In the genomic region with DNA sequence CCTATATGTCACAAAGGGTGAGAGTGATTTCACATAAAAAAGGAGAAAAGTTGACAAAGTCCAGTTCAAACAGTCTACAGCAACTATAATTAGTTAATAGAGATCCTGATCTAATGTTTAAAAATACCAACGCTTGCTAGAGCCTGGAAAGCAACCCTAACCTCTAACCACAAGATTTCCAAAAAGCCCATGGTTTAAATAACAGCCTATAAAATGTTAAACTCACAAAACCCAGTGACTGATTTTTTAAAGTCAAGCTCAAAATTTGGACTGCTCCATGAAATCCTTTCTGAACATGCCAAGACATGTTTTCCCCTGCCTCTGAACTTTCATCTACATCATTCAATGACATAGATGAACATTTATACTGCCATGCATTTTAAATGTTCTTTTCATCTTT, we compare ENCODE assay signal across 2 cellular contexts.
TF ChIP-seq lines count a peak whose summit lies in the region.

No MANE protein-coding gene starts in this region.

TF ChIP-seq in endothelial cell of umbilical vein, 7 proteins besides CTCF, POLR2A, EP300 and RAD21:
- TF ChIP-seq FOS (IDR thresholded peaks at IDR 0.05; ENCODE audit: borderline replicate concordance, insufficient read depth, low read length): no peak
- no peak for TF ChIP-seq JUN (IDR thresholded peaks at IDR 0.05; ENCODE audit: borderline replicate concordance, insufficient read depth, insufficient read length, low read depth)
- TF ChIP-seq MYC (IDR thresholded peaks at IDR 0.05; ENCODE audit: low read depth, low read length): no peak
- TF ChIP-seq POLR2AphosphoS5 (IDR thresholded peaks at IDR 0.05; ENCODE audit: insufficient read depth, low read depth, low read length): no peak
- TF ChIP-seq, protein P1, sequence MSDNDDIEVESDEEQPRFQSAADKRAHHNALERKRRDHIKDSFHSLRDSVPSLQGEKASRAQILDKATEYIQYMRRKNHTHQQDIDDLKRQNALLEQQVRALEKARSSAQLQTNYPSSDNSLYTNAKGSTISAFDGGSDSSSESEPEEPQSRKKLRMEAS (IDR thresholded peaks at IDR 0.05; ENCODE audit: insufficient read depth, insufficient read length): no peak
- no peak for TF ChIP-seq EZH2 (IDR thresholded peaks at IDR 0.05; ENCODE audit: borderline replicate concordance, low read depth, low read length, severe bottlenecking)
- TF ChIP-seq GATA2 (IDR thresholded peaks at IDR 0.05; ENCODE audit: insufficient read depth, insufficient read length, low read depth, low read length): no peak
TF ChIP-seq in endothelial cell of umbilical vein: peak in this region for 0.

TF ChIP-seq in GM23338, 12 proteins besides CTCF, POLR2A, EP300 and RAD21:
- TF ChIP-seq CREB1 (CRISPR knock-in tag; IDR thresholded peaks at IDR 0.05; ENCODE audit: low read depth): no peak
- no peak for TF ChIP-seq NANOG (IDR thresholded peaks at IDR 0.05; ENCODE audit: borderline replicate concordance)
- TF ChIP-seq EZH2 (IDR thresholded peaks at IDR 0.05; ENCODE audit: low read depth, unreplicated experiment): no peak
- no peak for TF ChIP-seq ZNF114 (CRISPR knock-in tag; IDR thresholded peaks at IDR 0.05)
- TF ChIP-seq, protein P2, sequence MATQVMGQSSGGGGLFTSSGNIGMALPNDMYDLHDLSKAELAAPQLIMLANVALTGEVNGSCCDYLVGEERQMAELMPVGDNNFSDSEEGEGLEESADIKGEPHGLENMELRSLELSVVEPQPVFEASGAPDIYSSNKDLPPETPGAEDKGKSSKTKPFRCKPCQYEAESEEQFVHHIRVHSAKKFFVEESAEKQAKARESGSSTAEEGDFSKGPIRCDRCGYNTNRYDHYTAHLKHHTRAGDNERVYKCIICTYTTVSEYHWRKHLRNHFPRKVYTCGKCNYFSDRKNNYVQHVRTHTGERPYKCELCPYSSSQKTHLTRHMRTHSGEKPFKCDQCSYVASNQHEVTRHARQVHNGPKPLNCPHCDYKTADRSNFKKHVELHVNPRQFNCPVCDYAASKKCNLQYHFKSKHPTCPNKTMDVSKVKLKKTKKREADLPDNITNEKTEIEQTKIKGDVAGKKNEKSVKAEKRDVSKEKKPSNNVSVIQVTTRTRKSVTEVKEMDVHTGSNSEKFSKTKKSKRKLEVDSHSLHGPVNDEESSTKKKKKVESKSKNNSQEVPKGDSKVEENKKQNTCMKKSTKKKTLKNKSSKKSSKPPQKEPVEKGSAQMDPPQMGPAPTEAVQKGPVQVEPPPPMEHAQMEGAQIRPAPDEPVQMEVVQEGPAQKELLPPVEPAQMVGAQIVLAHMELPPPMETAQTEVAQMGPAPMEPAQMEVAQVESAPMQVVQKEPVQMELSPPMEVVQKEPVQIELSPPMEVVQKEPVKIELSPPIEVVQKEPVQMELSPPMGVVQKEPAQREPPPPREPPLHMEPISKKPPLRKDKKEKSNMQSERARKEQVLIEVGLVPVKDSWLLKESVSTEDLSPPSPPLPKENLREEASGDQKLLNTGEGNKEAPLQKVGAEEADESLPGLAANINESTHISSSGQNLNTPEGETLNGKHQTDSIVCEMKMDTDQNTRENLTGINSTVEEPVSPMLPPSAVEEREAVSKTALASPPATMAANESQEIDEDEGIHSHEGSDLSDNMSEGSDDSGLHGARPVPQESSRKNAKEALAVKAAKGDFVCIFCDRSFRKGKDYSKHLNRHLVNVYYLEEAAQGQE (IDR thresholded peaks at IDR 0.05; ENCODE audit: unreplicated experiment): no peak
- no peak for TF ChIP-seq EZH2phosphoT487 (IDR thresholded peaks at IDR 0.05; ENCODE audit: unreplicated experiment)
- TF ChIP-seq, protein P3, sequence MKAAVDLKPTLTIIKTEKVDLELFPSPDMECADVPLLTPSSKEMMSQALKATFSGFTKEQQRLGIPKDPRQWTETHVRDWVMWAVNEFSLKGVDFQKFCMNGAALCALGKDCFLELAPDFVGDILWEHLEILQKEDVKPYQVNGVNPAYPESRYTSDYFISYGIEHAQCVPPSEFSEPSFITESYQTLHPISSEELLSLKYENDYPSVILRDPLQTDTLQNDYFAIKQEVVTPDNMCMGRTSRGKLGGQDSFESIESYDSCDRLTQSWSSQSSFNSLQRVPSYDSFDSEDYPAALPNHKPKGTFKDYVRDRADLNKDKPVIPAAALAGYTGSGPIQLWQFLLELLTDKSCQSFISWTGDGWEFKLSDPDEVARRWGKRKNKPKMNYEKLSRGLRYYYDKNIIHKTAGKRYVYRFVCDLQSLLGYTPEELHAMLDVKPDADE (IDR thresholded peaks at IDR 0.05): no peak
- no peak for TF ChIP-seq STAT1 (IDR thresholded peaks at IDR 0.05; ENCODE audit: unreplicated experiment)
- TF ChIP-seq, protein P4, sequence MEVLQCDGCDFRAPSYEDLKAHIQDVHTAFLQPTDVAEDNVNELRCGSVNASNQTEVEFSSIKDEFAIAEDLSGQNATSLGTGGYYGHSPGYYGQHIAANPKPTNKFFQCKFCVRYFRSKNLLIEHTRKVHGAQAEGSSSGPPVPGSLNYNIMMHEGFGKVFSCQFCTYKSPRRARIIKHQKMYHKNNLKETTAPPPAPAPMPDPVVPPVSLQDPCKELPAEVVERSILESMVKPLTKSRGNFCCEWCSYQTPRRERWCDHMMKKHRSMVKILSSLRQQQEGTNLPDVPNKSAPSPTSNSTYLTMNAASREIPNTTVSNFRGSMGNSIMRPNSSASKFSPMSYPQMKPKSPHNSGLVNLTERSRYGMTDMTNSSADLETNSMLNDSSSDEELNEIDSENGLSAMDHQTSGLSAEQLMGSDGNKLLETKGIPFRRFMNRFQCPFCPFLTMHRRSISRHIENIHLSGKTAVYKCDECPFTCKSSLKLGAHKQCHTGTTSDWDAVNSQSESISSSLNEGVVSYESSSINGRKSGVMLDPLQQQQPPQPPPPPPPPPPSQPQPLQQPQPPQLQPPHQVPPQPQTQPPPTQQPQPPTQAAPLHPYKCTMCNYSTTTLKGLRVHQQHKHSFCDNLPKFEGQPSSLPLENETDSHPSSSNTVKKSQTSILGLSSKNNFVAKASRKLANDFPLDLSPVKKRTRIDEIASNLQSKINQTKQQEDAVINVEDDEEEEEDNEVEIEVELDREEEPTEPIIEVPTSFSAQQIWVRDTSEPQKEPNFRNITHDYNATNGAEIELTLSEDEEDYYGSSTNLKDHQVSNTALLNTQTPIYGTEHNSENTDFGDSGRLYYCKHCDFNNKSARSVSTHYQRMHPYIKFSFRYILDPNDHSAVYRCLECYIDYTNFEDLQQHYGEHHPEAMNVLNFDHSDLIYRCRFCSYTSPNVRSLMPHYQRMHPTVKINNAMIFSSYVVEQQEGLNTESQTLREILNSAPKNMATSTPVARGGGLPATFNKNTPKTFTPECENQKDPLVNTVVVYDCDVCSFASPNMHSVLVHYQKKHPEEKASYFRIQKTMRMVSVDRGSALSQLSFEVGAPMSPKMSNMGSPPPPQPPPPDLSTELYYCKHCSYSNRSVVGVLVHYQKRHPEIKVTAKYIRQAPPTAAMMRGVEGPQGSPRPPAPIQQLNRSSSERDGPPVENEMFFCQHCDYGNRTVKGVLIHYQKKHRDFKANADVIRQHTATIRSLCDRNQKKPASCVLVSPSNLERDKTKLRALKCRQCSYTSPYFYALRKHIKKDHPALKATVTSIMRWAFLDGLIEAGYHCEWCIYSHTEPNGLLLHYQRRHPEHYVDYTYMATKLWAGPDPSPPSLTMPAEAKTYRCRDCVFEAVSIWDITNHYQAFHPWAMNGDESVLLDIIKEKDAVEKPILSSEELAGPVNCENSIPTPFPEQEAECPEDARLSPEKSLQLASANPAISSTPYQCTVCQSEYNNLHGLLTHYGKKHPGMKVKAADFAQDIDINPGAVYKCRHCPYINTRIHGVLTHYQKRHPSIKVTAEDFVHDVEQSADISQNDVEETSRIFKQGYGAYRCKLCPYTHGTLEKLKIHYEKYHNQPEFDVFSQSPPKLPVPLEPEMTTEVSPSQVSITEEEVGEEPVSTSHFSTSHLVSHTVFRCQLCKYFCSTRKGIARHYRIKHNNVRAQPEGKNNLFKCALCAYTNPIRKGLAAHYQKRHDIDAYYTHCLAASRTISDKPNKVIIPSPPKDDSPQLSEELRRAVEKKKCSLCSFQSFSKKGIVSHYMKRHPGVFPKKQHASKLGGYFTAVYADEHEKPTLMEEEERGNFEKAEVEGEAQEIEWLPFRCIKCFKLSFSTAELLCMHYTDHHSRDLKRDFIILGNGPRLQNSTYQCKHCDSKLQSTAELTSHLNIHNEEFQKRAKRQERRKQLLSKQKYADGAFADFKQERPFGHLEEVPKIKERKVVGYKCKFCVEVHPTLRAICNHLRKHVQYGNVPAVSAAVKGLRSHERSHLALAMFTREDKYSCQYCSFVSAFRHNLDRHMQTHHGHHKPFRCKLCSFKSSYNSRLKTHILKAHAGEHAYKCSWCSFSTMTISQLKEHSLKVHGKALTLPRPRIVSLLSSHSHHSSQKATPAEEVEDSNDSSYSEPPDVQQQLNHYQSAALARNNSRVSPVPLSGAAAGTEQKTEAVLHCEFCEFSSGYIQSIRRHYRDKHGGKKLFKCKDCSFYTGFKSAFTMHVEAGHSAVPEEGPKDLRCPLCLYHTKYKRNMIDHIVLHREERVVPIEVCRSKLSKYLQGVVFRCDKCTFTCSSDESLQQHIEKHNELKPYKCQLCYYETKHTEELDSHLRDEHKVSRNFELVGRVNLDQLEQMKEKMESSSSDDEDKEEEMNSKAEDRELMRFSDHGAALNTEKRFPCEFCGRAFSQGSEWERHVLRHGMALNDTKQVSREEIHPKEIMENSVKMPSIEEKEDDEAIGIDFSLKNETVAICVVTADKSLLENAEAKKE (CRISPR knock-in tag; IDR thresholded peaks at IDR 0.05): no peak
- no peak for TF ChIP-seq POLR2AphosphoS5 (IDR thresholded peaks at IDR 0.05; ENCODE audit: low read depth)
- no peak for TF ChIP-seq ZNF331 (CRISPR knock-in tag; IDR thresholded peaks at IDR 0.05; ENCODE audit: low read depth)
- TF ChIP-seq JUNB (IDR thresholded peaks at IDR 0.05; ENCODE audit: unreplicated experiment): no peak
TF ChIP-seq in GM23338: peak in this region for 0.
